In genomic region chr14:50344116-50344775, GRCh38 we compare ENCODE assay signal across 8 cellular contexts. TPM values are rescaled to one million over a fixed set of nuclear protein-coding genes. Genes with fewer than 3 reads are reported as not detected.
A peak's percentile ranks its signal among the peaks of the same experiment; 100 is the strongest.
DNase-seq lines count a peak whose midpoint lies in the region; ATAC-seq, FAIRE-seq and TF ChIP-seq lines count a peak whose summit lies in the region.

No MANE protein-coding gene starts in this region.

- TF ChIP-seq RAD21 in GM12878 (IDR thresholded peaks at IDR 0.05; ENCODE audit: insufficient read depth, low read depth, low read length), result no peak

- H3K4me2 ChIP-seq in GM12878 (ENCODE audit: control insufficient read depth, insufficient read depth), result no peak overlapping the region

- DNase-seq in GM12878 (ENCODE audit: low read depth, low spot score) (peak; percentile 74), NCI-H1105 (lab: John Stamatoyannopoulos, UW) (no peak), activated gamma-delta T cell (lab: John Stamatoyannopoulos, UW) (no peak), COR-L47 (lab: John Stamatoyannopoulos, UW) (no peak)
- peak; percentile 29 to 36 for DNase-seq in stimulated activated CD8-positive, alpha-beta memory T cell treated with anti-CD3 and anti-CD28 coated beads, Interleukin-15, amount 100 ng/mL, for 4 hours (ENCODE audit: low read depth in 2 of 2)
- DNase-seq in central memory CD4-positive, alpha-beta T cell, result no peak

- intact Hi-C loops in GM12878 (cut with micrococcal nuclease; ENCODE audit: unreplicated experiment), result loop anchor here (10.0 kb wide), 1 partner anchor 421 kb away; no protein-coding TSS in a partner anchor

- TF ChIP-seq CTCF in GM12878 (IDR thresholded peaks at IDR 0.05 in 2 of 3, conservative IDR thresholded peaks at IDR 0.05 in 1 of 3; ENCODE audit: control insufficient read depth in 2 of 3, extremely low read depth in 1 of 3, insufficient read depth in 1 of 3, low read depth in 3 of 3, low read length in 3 of 3), result no peak; a peak in 1 of 6 replicates

- no peak overlapping the region for H3K27ac ChIP-seq in GM12878 (ENCODE audit: control insufficient read depth, insufficient read depth)

- no peaks in the 10 kb centered on the region for H4K20me1 ChIP-seq in GM12878 (ENCODE audit: control insufficient read depth, insufficient read depth)

- no peaks in the 10 kb centered on the region for H3K27me3 ChIP-seq in GM12878 (replicated peaks in 1 of 2; ENCODE audit: control insufficient read depth in 2 of 2, insufficient read depth in 2 of 2, low read length in 1 of 2)

- POLR2A ChIA-PET in GM12878 (lab: Charles Lee), result interaction anchor here (0.9 to 1.5 kb wide), 4 partner anchors 13 to 32 kb away, joined by 4 to 5 read pairs (median 4); partner anchors contain the start of genes DMAC2L and L2HGDH

- no peak overlapping the region for H3K4me3 ChIP-seq in GM12878

- in situ Hi-C loops in GM12878 (cut with MboI), result no loop called here

- SMC1A ChIA-PET in GM12878 (lab: Charles Lee; ENCODE audit: uncharacterized antibody, unreplicated experiment), result interaction anchor here (0.7 to 4.0 kb wide), 14 partner anchors 11 to 516 kb away, joined by 3 to 24 read pairs (median 4); partner anchors contain the start of gene CDKL1

- no peak overlapping the region for H2AFZ ChIP-seq in GM12878 (ENCODE audit: control insufficient read depth, low read depth, low read length)

- CTCF ChIA-PET in GM12878 (lab: Yijun Ruan, JAX), result interaction anchor here (0.6 to 2.4 kb wide), 13 partner anchors 9 to 333 kb away, joined by 3 to 12 read pairs (median 4); no protein-coding TSS in a partner anchor

- 0 out of 4 replicates have a peak, but pooled peaks of 1 of the 2 experiments have one; percentile 42 for TF ChIP-seq EP300 in GM12878 (IDR thresholded peaks at IDR 0.05; ENCODE audit: borderline replicate concordance in 1 of 2, control insufficient read depth in 1 of 2, low read depth in 2 of 2, low read length in 2 of 2)

- FAIRE-seq in GM12878 (lab: Jason Lieb, UNC), result peak; percentile 79

- no peak for TF ChIP-seq POLR2A in GM12878 (IDR thresholded peaks at IDR 0.05; ENCODE audit: low read depth, low read length)

- no peak overlapping the region for H3K9ac ChIP-seq in GM12878 (ENCODE audit: control insufficient read depth, insufficient read depth, low read length)

- H3K9me3 ChIP-seq in GM12878 (replicated peaks; ENCODE audit: control insufficient read depth, insufficient read depth, low read length), result no peaks in the 10 kb centered on the region

- BruUV-seq in GM12878 (replicated peaks; lab: Mats Ljungman, UMichigan), result no TSS peak

- peaks cover 0 to 4% of the 10 kb centered on the region in 2 experiments; a peak in 1 of 4 replicates for H3K36me3 ChIP-seq in GM12878 (ENCODE audit: control insufficient read depth in 2 of 2, insufficient read depth in 2 of 2, low read length in 1 of 2)

- no peaks in the 10 kb centered on the region for H3K79me2 ChIP-seq in GM12878 (ENCODE audit: control insufficient read depth, insufficient read depth, low read length)

- ATAC-seq in GM21360 (IDR thresholded peaks at IDR 0.05; ENCODE audit: unreplicated experiment), result peak; percentile 69
- peak; percentile 77 for ATAC-seq in HG03460 (IDR thresholded peaks at IDR 0.05; ENCODE audit: unreplicated experiment)
- peak; percentile 94 for ATAC-seq in GM12878

- RAD21 ChIA-PET in GM12878 (lab: Charles Lee; ENCODE audit: unreplicated experiment), result interaction anchor here (0.7 to 2.7 kb wide), 17 partner anchors 11 to 516 kb away, joined by 3 to 19 read pairs (median 4); partner anchors contain the start of genes DMAC2L, L2HGDH and MAP4K5

- H3K4me1 ChIP-seq in GM12878 (ENCODE audit: control insufficient read depth, insufficient read depth, low read length), result peaks cover 9% of the 10 kb centered on the region

- 32% methylated on average over 7 of the region's 7 CpGs for WGBS in GM12878 (ENCODE audit: insufficient coverage, insufficient replicate concordance, low lambda C conversion rate, missing lambda C conversion rate)

TF ChIP-seq in GM12878, 131 proteins besides CTCF, POLR2A, EP300 and RAD21 (continues in another document):
- TF ChIP-seq SREBF1 (IDR thresholded peaks at IDR 0.05; ENCODE audit: low read length) (no peak), NFXL1 (IDR thresholded peaks at IDR 0.05; ENCODE audit: borderline replicate concordance) (no peak), JUND (IDR thresholded peaks at IDR 0.05; ENCODE audit: low read depth, low read length) (no peak), FOXK2 (IDR thresholded peaks at IDR 0.05) (no peak), SIN3A (IDR thresholded peaks at IDR 0.05; ENCODE audit: low read depth, low read length) (no peak), NBN (IDR thresholded peaks at IDR 0.05) (peak; percentile 57; the same call in 1 of the 2 replicates), RELA (IDR thresholded peaks at IDR 0.05; ENCODE audit: borderline replicate concordance, partially characterized antibody) (peak; percentile 9), PKNOX1 (IDR thresholded peaks at IDR 0.05) (no peak), STAT1 (conservative IDR thresholded peaks at IDR 0.05) (no peak)

RNA-seq across cellular contexts. Expression of gene DMAC2L, which starts 32.1 kb away (rescaled TPM):
- 38.7 and 40.8 TPM in 2 replicates for total RNA-seq in GM12878 (2013; cell fraction: nucleolus; rRNA removed)
- total RNA-seq in GM12878 (2014; rRNA removed) (9.5 and 11.3 TPM in 2 replicates), GM12878 (2014; rRNA removed; fragmentation: Illumina TruSeq; extraction: Trizol) (11.9 TPM in 2 replicates), GM12878 (2021) (21.4 and 22.5 TPM in 2 replicates)
- 10.8 TPM for polyA plus RNA-seq in GM12878 (2011; ENCODE audit: low read depth)
- polyA plus RNA-seq in GM12878 (2011; rRNA removed) (33.8 and 34.9 TPM in 2 replicates), GM12878 (2014; fragmentation: Illumina TruSeq; extraction: Trizol) (11.9 and 14.5 TPM in 2 replicates), GM12878 (2014; fragmentation: Nextera tagmentation; extraction: Ambion mirVana) (10 to 100 TPM; 63.7 to 76.3 TPM), GM12878 (2014; rRNA removed) (17.2 and 20.9 TPM in 2 replicates), GM12878 (2016; fragmentation: Nextera tagmentation; extraction: Ambion mirVana) (10 to 100 TPM; 34.1 to 35.8 TPM)
- 20.5 and 26.7 TPM in 2 replicates for polyA plus RNA-seq in GM12878 (2011; cell fraction: cytosol; rRNA removed)
- 15.8 and 17.5 TPM in 2 replicates for polyA plus RNA-seq in GM12878 (2011; cell fraction: nucleus; rRNA removed)
- 16.0 and 19.3 TPM in 2 replicates for polyA plus RNA-seq in GM12878 (2012)
- polyA minus RNA-seq in GM12878 (2011; rRNA and poly(A)+ RNA removed), result 14.7 and 20.0 TPM in 2 replicates
- 6.4 and 6.9 TPM in 2 replicates for polyA minus RNA-seq in GM12878 (2011; cell fraction: cytosol; rRNA and poly(A)+ RNA removed)
- 11.1 and 18.5 TPM in 2 replicates for polyA minus RNA-seq in GM12878 (2011; cell fraction: nucleus; rRNA and poly(A)+ RNA removed)

RNA-seq across cellular contexts. Expression of gene L2HGDH, which starts 32.2 kb away (rescaled TPM):
- 18.0 and 18.5 TPM in 2 replicates for total RNA-seq in GM12878 (2013; cell fraction: nucleolus; rRNA removed)
- total RNA-seq in GM12878 (2014; rRNA removed) (13.3 and 15.9 TPM in 2 replicates), GM12878 (2014; rRNA removed; fragmentation: Illumina TruSeq; extraction: Trizol) (9.7 and 10.5 TPM in 2 replicates), GM12878 (2021) (14.1 TPM in 2 replicates)
- 5.8 TPM for polyA plus RNA-seq in GM12878 (2011; ENCODE audit: low read depth)
- polyA plus RNA-seq in GM12878 (2011; rRNA removed) (11.7 and 12.0 TPM in 2 replicates), GM12878 (2014; fragmentation: Illumina TruSeq; extraction: Trizol) (13.7 and 16.9 TPM in 2 replicates), GM12878 (2014; fragmentation: Nextera tagmentation; extraction: Ambion mirVana) (1 to 10 TPM; 2.6 to 3.0 TPM), GM12878 (2014; rRNA removed) (13.4 and 16.3 TPM in 2 replicates), GM12878 (2016; fragmentation: Nextera tagmentation; extraction: Ambion mirVana) (10 to 100 TPM; 14.4 to 18.3 TPM)
- 9.8 and 17.0 TPM in 2 replicates for polyA plus RNA-seq in GM12878 (2011; cell fraction: cytosol; rRNA removed)
- 6.1 and 10.4 TPM in 2 replicates for polyA plus RNA-seq in GM12878 (2011; cell fraction: nucleus; rRNA removed)
- polyA plus RNA-seq in GM12878 (2012), result 8.0 and 8.9 TPM in 2 replicates
- 7.0 and 8.5 TPM in 2 replicates for polyA minus RNA-seq in GM12878 (2011; rRNA and poly(A)+ RNA removed)
- polyA minus RNA-seq in GM12878 (2011; cell fraction: cytosol; rRNA and poly(A)+ RNA removed), result 5.2 and 5.8 TPM in 2 replicates
- 7.5 and 12.3 TPM in 2 replicates for polyA minus RNA-seq in GM12878 (2011; cell fraction: nucleus; rRNA and poly(A)+ RNA removed)

RNA-seq across cellular contexts. Expression of gene CDKL1, which starts 52.4 kb away (rescaled TPM):
- total RNA-seq in GM12878 (2013; cell fraction: nucleolus; rRNA removed), result 34.6 and 45.7 TPM in 2 replicates
- total RNA-seq in GM12878 (2014; rRNA removed), result 11.0 and 20.4 TPM in 2 replicates
- total RNA-seq in GM12878 (2014; rRNA removed; fragmentation: Illumina TruSeq; extraction: Trizol), result 19.0 and 22.6 TPM in 2 replicates
- 10.6 and 11.9 TPM in 2 replicates for total RNA-seq in GM12878 (2021)
- polyA plus RNA-seq in GM12878 (2011; ENCODE audit: low read depth), result 2.0 TPM
- 17.4 and 20.9 TPM in 2 replicates for polyA plus RNA-seq in GM12878 (2011; rRNA removed)
- polyA plus RNA-seq in GM12878 (2011; cell fraction: cytosol; rRNA removed), result 7.3 and 9.6 TPM in 2 replicates
- 14.2 and 16.3 TPM in 2 replicates for polyA plus RNA-seq in GM12878 (2011; cell fraction: nucleus; rRNA removed)
- 5.0 and 6.5 TPM in 2 replicates for polyA plus RNA-seq in GM12878 (2012)
- polyA plus RNA-seq in GM12878 (2014; fragmentation: Illumina TruSeq; extraction: Trizol), result 9.0 and 9.3 TPM in 2 replicates
- 10 to 100 TPM in 1 of 2 experiments, 1 to 10 TPM in 1; 10.0 to 17.2 TPM for polyA plus RNA-seq in GM12878 (2014; fragmentation: Nextera tagmentation; extraction: Ambion mirVana)
- polyA plus RNA-seq in GM12878 (2014; rRNA removed), result 5.8 and 9.0 TPM in 2 replicates
- 10 to 100 TPM; 10.1 to 11.3 TPM for polyA plus RNA-seq in GM12878 (2016; fragmentation: Nextera tagmentation; extraction: Ambion mirVana)
- 16.2 and 24.2 TPM in 2 replicates for polyA minus RNA-seq in GM12878 (2011; rRNA and poly(A)+ RNA removed)
- 6.2 and 6.9 TPM in 2 replicates for polyA minus RNA-seq in GM12878 (2011; cell fraction: cytosol; rRNA and poly(A)+ RNA removed)
- polyA minus RNA-seq in GM12878 (2011; cell fraction: nucleus; rRNA and poly(A)+ RNA removed), result 9.1 and 16.3 TPM in 2 replicates

Comparison
In these comparisons a context has a peak if more than half of its experiments do, and no peak if none do; other contexts are left out.
1. DNase-seq: peak in GM12878 (single experiment) and stimulated activated CD8-positive, alpha-beta memory T cell treated with anti-CD3 and anti-CD28 coated beads, Interleukin-15, amount 100 ng/mL, for 4 hours (2 of 2); none in central memory CD4-positive, alpha-beta T cell (single experiment), NCI-H1105 (single experiment), activated gamma-delta T cell (single experiment) and COR-L47 (single experiment).
2. Peak in every context shown above with its lines, with median percentiles within 50 percentile points of each other: ATAC-seq.